ENCODE assay signal across 24 cellular contexts in the genomic region with DNA sequence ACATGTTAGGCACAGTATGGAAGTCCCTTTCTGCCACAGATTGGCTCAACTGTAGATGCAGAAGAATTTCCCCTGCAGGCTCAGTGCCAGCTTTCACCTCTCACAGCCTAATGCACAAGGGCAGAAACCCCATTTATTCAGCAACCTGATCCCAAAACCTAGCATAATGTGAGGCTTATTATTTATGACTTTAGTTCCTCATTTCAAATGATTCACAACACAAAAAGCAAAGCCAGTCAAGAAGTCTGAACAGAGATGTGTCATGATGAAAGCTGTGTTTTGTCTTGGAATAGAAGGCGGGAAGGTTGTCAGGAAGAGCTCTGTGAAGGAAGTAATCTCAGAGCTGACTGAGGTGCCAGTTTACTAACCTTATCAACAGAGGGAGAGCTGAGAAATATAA.
"Had no signal": no experiment of that assay in that cellular context is flagged by ENCODE, and none has a peak within 500 bp of the region (broad histone marks: within the 10 kb centered on the region; RNA-seq: fewer than 3 reads in every experiment).

No MANE protein-coding gene starts in this region.

- H3K4me1 ChIP-seq: ascending aorta, body of pancreas had no signal

- H3K27ac ChIP-seq: ascending aorta, body of pancreas, SK-N-MC had no signal

- DNase-seq: activated CD4-positive, alpha-beta T cell treated with anti-CD3 and anti-CD28 coated beads for 48 hours; activated CD4-positive, alpha-beta T cell treated with anti-CD3 and anti-CD28 coated beads, Interleukin-2, amount 50 U/mL, for 4 hours; activated CD4-positive, CD25-positive, alpha-beta regulatory T cell treated with anti-CD3 and anti-CD28 coated beads, Interleukin-2, amount 50 U/mL, for 72 hours; activated CD8-positive, alpha-beta T cell treated with anti-CD3 and anti-CD28 coated beads, Interleukin-2, amount 10 ng/mL, durations not matched to agents 7 days and 5 days; activated effector memory CD4-positive, alpha-beta T cell treated with Interleukin-2 at 50 U/mL for 16 hours; activated naive CD4-positive, alpha-beta T cell; activated naive CD8-positive, alpha-beta T cell treated with anti-CD3 and anti-CD28 coated beads, Interleukin-2, amount 50 U/mL, for 24 hours; activated T-cell treated with anti-CD3 and anti-CD28 coated beads, Interleukin-2, amount 50 U/mL, for 24 hours; amniotic stem cell; body of pancreas; central memory CD4-positive, alpha-beta T cell; MG63; NCI-H1048; NCI-H146; NCI-H187 treated with DMSO at 0.1 percent for 48 hours; NCI-H345; NCI-H510A; NCI-H526 treated with DMSO at 0.1 percent for 48 hours; PC-3; SIG-M5 had no signal

- H3K9me3 ChIP-seq: ascending aorta, body of pancreas, MG63 had no signal

- H3K4me3 ChIP-seq: ascending aorta, body of pancreas, MG63, SK-N-MC had no signal

- H3K27me3 ChIP-seq: ascending aorta, body of pancreas, MG63 had no signal

- H3K36me3 ChIP-seq: ascending aorta, MG63 had no signal

- ATAC-seq: activated CD8-positive, alpha-beta T cell treated with anti-CD3 and anti-CD28 coated beads, Interleukin-2, amount 10 ng/mL, durations not matched to agents 7 days and 5 days; activated naive CD4-positive, alpha-beta T cell treated with anti-CD3 and anti-CD28 coated beads, Interleukin-2, amount 50 U/mL, for 72 hours; activated naive CD8-positive, alpha-beta T cell treated with anti-CD3 and anti-CD28 coated beads, Interleukin-2, amount 50 U/mL, for 24 hours; body of pancreas; PC-3; WTC11 had no signal
